In the genomic region with DNA sequence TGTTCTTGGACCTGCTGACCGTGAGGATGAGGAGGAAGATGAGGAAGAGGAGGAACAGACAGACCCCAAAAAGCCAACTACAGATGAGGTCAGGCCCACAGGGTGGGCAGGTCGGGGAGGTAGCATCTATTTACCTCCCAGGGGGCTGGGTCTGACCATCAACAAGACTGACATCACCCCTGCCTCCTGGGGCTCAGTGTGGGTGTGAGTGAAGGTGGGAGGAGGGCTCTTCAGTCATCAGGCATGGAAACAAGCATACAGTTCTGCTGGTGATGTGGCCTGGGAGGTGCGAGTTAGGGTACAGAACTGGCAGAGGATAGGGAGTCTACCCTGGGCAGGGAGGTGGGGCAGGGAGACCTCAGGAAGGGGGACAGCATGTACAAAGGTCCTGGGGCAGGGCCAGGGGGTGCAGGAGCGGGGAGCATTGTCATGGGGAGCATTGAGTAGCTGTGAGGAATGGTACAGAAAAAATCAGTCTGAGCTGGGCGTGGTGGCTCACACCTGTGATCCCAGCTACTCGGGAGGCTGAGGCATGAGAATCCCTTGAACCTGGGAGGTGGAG, we compare ENCODE assay signal across 12 cellular contexts. TPM values are rescaled to one million over a fixed set of nuclear protein-coding genes. Genes with fewer than 3 reads are reported as not detected.
DNase-seq lines count a peak whose midpoint lies in the region; ATAC-seq and TF ChIP-seq lines count a peak whose summit lies in the region.
"Had no signal": no experiment of that assay in that cellular context is flagged by ENCODE, and none has a peak within 500 bp of the region (broad histone marks: within the 10 kb centered on the region; RNA-seq: fewer than 3 reads in every experiment).

No MANE protein-coding gene starts in this region.

- no peak overlapping the region for H3K4me3 Mint-ChIP-seq in activated CD8-positive, alpha-beta memory T cell treated with anti-CD3 and anti-CD28 coated beads, Interleukin-2, amount 10 ng/mL, durations not matched to agents 7 days and 5 days
- H3K4me3 Mint-ChIP-seq in stimulated activated memory B cell treated with anti-CD40 and anti-IgM and Interleukin-4, amounts not matched to agents 10 μg/mL and 1 μg/mL and 100 μg/mL, for 72 hours = no peak overlapping the region
- no peak overlapping the region for H3K4me3 Mint-ChIP-seq in progenitor cell of endocrine pancreas (ENCODE audit: low read depth)
- H3K4me3 Mint-ChIP-seq: activated naive CD4-positive, alpha-beta T cell treated with anti-CD3 and anti-CD28 coated beads, Interleukin-2, amount 50 U/mL, for 24 hours; CD8-positive, alpha-beta T cell had no signal

- H3K36me3 Mint-ChIP-seq in activated CD8-positive, alpha-beta memory T cell treated with anti-CD3 and anti-CD28 coated beads, Interleukin-2, amount 10 ng/mL, durations not matched to agents 7 days and 5 days = peaks cover 16% of the 10 kb centered on the region
- peaks cover 39% of the 10 kb centered on the region for H3K36me3 Mint-ChIP-seq in stimulated activated memory B cell treated with anti-CD40 and anti-IgM and Interleukin-4, amounts not matched to agents 10 μg/mL and 1 μg/mL and 100 μg/mL, for 72 hours
- peaks cover 15% of the 10 kb centered on the region for H3K36me3 Mint-ChIP-seq in progenitor cell of endocrine pancreas (ENCODE audit: insufficient read depth)
- H3K36me3 Mint-ChIP-seq: activated naive CD4-positive, alpha-beta T cell treated with anti-CD3 and anti-CD28 coated beads, Interleukin-2, amount 50 U/mL, for 24 hours had no signal

- no peak for DNase-seq in activated CD8-positive, alpha-beta memory T cell treated with anti-CD3 and anti-CD28 coated beads, Interleukin-2, amount 10 ng/mL, durations not matched to agents 7 days and 5 days
- DNase-seq in activated CD8-positive, alpha-beta memory T cell treated with anti-CD3 and anti-CD28 coated beads for 24 hours = no peak
- DNase-seq in progenitor cell of endocrine pancreas (ENCODE audit: low spot score, unreplicated experiment) = no peak
- DNase-seq: CD8-positive, alpha-beta T cell; left colon; NCI-H2081; NCI-H526 treated with DMSO at 0.1 percent for 48 hours; PC-3; small intestine; stomach had no signal

- H3K9me3 Mint-ChIP-seq in activated CD8-positive, alpha-beta memory T cell treated with anti-CD3 and anti-CD28 coated beads, Interleukin-2, amount 10 ng/mL, durations not matched to agents 7 days and 5 days (ENCODE audit: low read depth) = no peaks in the 10 kb centered on the region
- no peaks in the 10 kb centered on the region for H3K9me3 Mint-ChIP-seq in stimulated activated memory B cell treated with anti-CD40 and anti-IgM and Interleukin-4, amounts not matched to agents 10 μg/mL and 1 μg/mL and 100 μg/mL, for 72 hours
- no peaks in the 10 kb centered on the region for H3K9me3 Mint-ChIP-seq in progenitor cell of endocrine pancreas (ENCODE audit: low read depth)
- H3K9me3 Mint-ChIP-seq: activated naive CD4-positive, alpha-beta T cell treated with anti-CD3 and anti-CD28 coated beads, Interleukin-2, amount 50 U/mL, for 24 hours; CD8-positive, alpha-beta T cell had no signal

- no peaks in the 10 kb centered on the region for H3K27me3 Mint-ChIP-seq in activated CD8-positive, alpha-beta memory T cell treated with anti-CD3 and anti-CD28 coated beads, Interleukin-2, amount 10 ng/mL, durations not matched to agents 7 days and 5 days
- H3K27me3 Mint-ChIP-seq in stimulated activated memory B cell treated with anti-CD40 and anti-IgM and Interleukin-4, amounts not matched to agents 10 μg/mL and 1 μg/mL and 100 μg/mL, for 72 hours = no peaks in the 10 kb centered on the region
- H3K27me3 Mint-ChIP-seq in progenitor cell of endocrine pancreas = no peaks in the 10 kb centered on the region
- H3K27me3 Mint-ChIP-seq: activated naive CD4-positive, alpha-beta T cell treated with anti-CD3 and anti-CD28 coated beads, Interleukin-2, amount 50 U/mL, for 24 hours had no signal

- H3K27ac Mint-ChIP-seq in activated CD8-positive, alpha-beta memory T cell treated with anti-CD3 and anti-CD28 coated beads, Interleukin-2, amount 10 ng/mL, durations not matched to agents 7 days and 5 days = peak overlapping the region; percentile 13
- peak overlapping the region; percentile 61 for H3K27ac Mint-ChIP-seq in stimulated activated memory B cell treated with anti-CD40 and anti-IgM and Interleukin-4, amounts not matched to agents 10 μg/mL and 1 μg/mL and 100 μg/mL, for 72 hours
- H3K27ac Mint-ChIP-seq in progenitor cell of endocrine pancreas = no peak overlapping the region
- H3K27ac Mint-ChIP-seq: activated naive CD4-positive, alpha-beta T cell treated with anti-CD3 and anti-CD28 coated beads, Interleukin-2, amount 50 U/mL, for 24 hours; CD8-positive, alpha-beta T cell had no signal

- ATAC-seq in activated CD8-positive, alpha-beta memory T cell treated with anti-CD3 and anti-CD28 coated beads, Interleukin-2, amount 10 ng/mL, durations not matched to agents 7 days and 5 days = peak; percentile 18
- ATAC-seq in stimulated activated memory B cell treated with anti-CD40 and anti-IgM and Interleukin-4, amounts not matched to agents 10 μg/mL and 1 μg/mL and 100 μg/mL, for 72 hours = peak; percentile 49
- ATAC-seq: CD8-positive, alpha-beta T cell; left colon; PC-3 had no signal

- CTCF ChIA-PET in activated CD8-positive, alpha-beta memory T cell treated with anti-CD3 and anti-CD28 coated beads, Interleukin-2, amount 10 ng/mL, durations not matched to agents 7 days and 5 days (lab: Charles Lee) = interaction anchor here (1.3 to 2.3 kb wide), 2 partner anchors 8 to 10 kb away, joined by 4 to 7 read pairs; no protein-coding TSS in a partner anchor

- no peak for TF ChIP-seq CTCF in progenitor cell of endocrine pancreas (IDR thresholded peaks at IDR 0.05; ENCODE audit: unreplicated experiment)

- H3K4me1 Mint-ChIP-seq in activated CD8-positive, alpha-beta memory T cell treated with anti-CD3 and anti-CD28 coated beads, Interleukin-2, amount 10 ng/mL, durations not matched to agents 7 days and 5 days = peaks cover 11% of the 10 kb centered on the region
- H3K4me1 Mint-ChIP-seq in stimulated activated memory B cell treated with anti-CD40 and anti-IgM and Interleukin-4, amounts not matched to agents 10 μg/mL and 1 μg/mL and 100 μg/mL, for 72 hours = peaks cover 15% of the 10 kb centered on the region
- H3K4me1 Mint-ChIP-seq in progenitor cell of endocrine pancreas (ENCODE audit: low read depth) = no peaks in the 10 kb centered on the region

RNA-seq across cellular contexts. Expression of a gene that starts 8.9 kb away (rescaled TPM):
- 10 to 100 TPM; 18.1 to 20.4 TPM for total RNA-seq in activated CD8-positive, alpha-beta memory T cell treated with anti-CD3 and anti-CD28 coated beads, Interleukin-2, amount 10 ng/mL, durations not matched to agents 7 days and 5 days
- total RNA-seq in progenitor cell of endocrine pancreas = 22.6 and 27.3 TPM in 2 replicates

RNA-seq across cellular contexts. Expression of a gene that starts 13.5 kb away (rescaled TPM):
- 100 to 1,000 TPM; 142 to 177 TPM for total RNA-seq in activated CD8-positive, alpha-beta memory T cell treated with anti-CD3 and anti-CD28 coated beads, Interleukin-2, amount 10 ng/mL, durations not matched to agents 7 days and 5 days
- 198 TPM in 2 replicates for total RNA-seq in progenitor cell of endocrine pancreas

RNA-seq across cellular contexts. Expression of a gene that starts 19.3 kb away (rescaled TPM):
- total RNA-seq in activated CD8-positive, alpha-beta memory T cell treated with anti-CD3 and anti-CD28 coated beads, Interleukin-2, amount 10 ng/mL, durations not matched to agents 7 days and 5 days = 10 to 100 TPM; 23.4 to 23.9 TPM
- 48.5 and 57.7 TPM in 2 replicates for total RNA-seq in progenitor cell of endocrine pancreas

RNA-seq across cellular contexts. Expression of a gene that starts 24.2 kb away (rescaled TPM):
- total RNA-seq in activated CD8-positive, alpha-beta memory T cell treated with anti-CD3 and anti-CD28 coated beads, Interleukin-2, amount 10 ng/mL, durations not matched to agents 7 days and 5 days = 10 to 100 TPM; 35.6 to 36.1 TPM
- 42.8 and 46.9 TPM in 2 replicates for total RNA-seq in progenitor cell of endocrine pancreas

RNA-seq across cellular contexts. Expression of a gene that starts 25.4 kb away (rescaled TPM):
- 10 to 100 TPM; 32.9 to 46.0 TPM for total RNA-seq in activated CD8-positive, alpha-beta memory T cell treated with anti-CD3 and anti-CD28 coated beads, Interleukin-2, amount 10 ng/mL, durations not matched to agents 7 days and 5 days
- 46.7 and 56.5 TPM in 2 replicates for total RNA-seq in progenitor cell of endocrine pancreas
